ENCODE assay signal across 11 cellular contexts in the genomic region with DNA sequence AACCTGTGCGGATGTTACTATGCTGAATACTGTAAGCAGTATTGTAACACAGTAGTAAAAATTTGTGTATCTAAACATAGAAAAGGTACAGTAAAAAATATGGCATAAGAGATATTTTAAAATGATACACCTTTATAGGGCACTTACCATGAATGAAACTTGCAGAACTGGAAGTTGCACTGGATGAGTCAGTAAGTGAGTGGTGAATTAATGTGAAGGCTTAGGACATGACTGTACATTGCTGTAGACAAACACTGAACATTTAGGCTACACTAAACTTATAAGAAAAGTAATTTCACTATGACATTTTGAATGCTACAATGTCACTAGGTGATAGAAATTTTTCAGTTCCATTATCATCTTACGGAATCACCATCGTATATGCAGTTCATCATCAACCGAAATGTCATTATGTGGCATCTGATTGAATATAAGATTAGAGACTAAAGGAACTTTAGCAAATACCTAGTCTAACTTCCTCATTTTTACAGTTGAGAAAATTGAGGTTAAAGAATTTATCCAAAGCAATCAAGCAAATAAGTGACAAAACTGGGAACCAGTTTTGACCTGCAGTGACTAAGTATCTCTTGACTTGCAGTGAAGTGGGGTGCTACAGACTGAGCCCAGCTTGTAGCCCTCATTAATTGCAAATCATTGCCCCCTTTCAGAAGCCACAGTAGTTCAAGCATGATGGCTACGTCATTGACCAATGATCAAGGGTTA. TPM values are rescaled to one million over a fixed set of nuclear protein-coding genes. Genes with fewer than 3 reads are reported as not detected.
DNase-seq lines count a peak whose midpoint lies in the region; ATAC-seq and TF ChIP-seq lines count a peak whose summit lies in the region.
"Had no signal": no experiment of that assay in that cellular context is flagged by ENCODE, and none has a peak within 500 bp of the region (broad histone marks: within the 10 kb centered on the region; RNA-seq: fewer than 3 reads in every experiment).

No MANE protein-coding gene starts in this region.

- POLR2A ChIA-PET in RWPE1 (lab: Yijun Ruan, JAX; ENCODE audit: low non-redundant PET) = no interaction called here

- no peak overlapping the region for H3K27ac Mint-ChIP-seq in activated CD8-positive, alpha-beta memory T cell treated with anti-CD3 and anti-CD28 coated beads, Interleukin-2, amount 10 ng/mL, durations not matched to agents 7 days and 5 days

- no peaks in the 10 kb centered on the region for H3K9me3 Mint-ChIP-seq in activated CD8-positive, alpha-beta memory T cell treated with anti-CD3 and anti-CD28 coated beads, Interleukin-2, amount 10 ng/mL, durations not matched to agents 7 days and 5 days (ENCODE audit: low read depth)

- ATAC-seq in GM18508 (IDR thresholded peaks at IDR 0.05; ENCODE audit: insufficient read depth, unreplicated experiment) = peak; percentile 53
- peak; percentile 62 for ATAC-seq in HG02981 (IDR thresholded peaks at IDR 0.05; ENCODE audit: unreplicated experiment)
- no peak for ATAC-seq in activated CD8-positive, alpha-beta memory T cell treated with anti-CD3 and anti-CD28 coated beads, Interleukin-2, amount 10 ng/mL, durations not matched to agents 7 days and 5 days

- intact Hi-C loops in posterior vena cava (cut with DNase I) = no loop called here

- H3K27ac ChIP-seq in RWPE1 = no peak overlapping the region
- H3K27ac ChIP-seq: thyroid gland had no signal

- peaks cover 15% of the 10 kb centered on the region for H3K4me1 Mint-ChIP-seq in activated CD8-positive, alpha-beta memory T cell treated with anti-CD3 and anti-CD28 coated beads, Interleukin-2, amount 10 ng/mL, durations not matched to agents 7 days and 5 days

- CTCF ChIA-PET in RWPE1 (lab: Yijun Ruan, JAX) = no interaction called here
- CTCF ChIA-PET in activated CD8-positive, alpha-beta memory T cell treated with anti-CD3 and anti-CD28 coated beads, Interleukin-2, amount 10 ng/mL, durations not matched to agents 7 days and 5 days (lab: Charles Lee) = no interaction called here

- no peaks in the 10 kb centered on the region for H3K36me3 Mint-ChIP-seq in activated CD8-positive, alpha-beta memory T cell treated with anti-CD3 and anti-CD28 coated beads, Interleukin-2, amount 10 ng/mL, durations not matched to agents 7 days and 5 days

- peaks cover 38% of the 10 kb centered on the region for H3K27me3 Mint-ChIP-seq in activated CD8-positive, alpha-beta memory T cell treated with anti-CD3 and anti-CD28 coated beads, Interleukin-2, amount 10 ng/mL, durations not matched to agents 7 days and 5 days

- no peak for TF ChIP-seq CTCF in RWPE1 (conservative IDR thresholded peaks at IDR 0.05; ENCODE audit: low read depth)

- H3K4me3 Mint-ChIP-seq in activated CD8-positive, alpha-beta memory T cell treated with anti-CD3 and anti-CD28 coated beads, Interleukin-2, amount 10 ng/mL, durations not matched to agents 7 days and 5 days = no peak overlapping the region

- DNase-seq in RWPE1 (ENCODE audit: low spot score) = peak; percentile 22
- DNase-seq in kidney glomerular epithelial cell (lab: John Stamatoyannopoulos, UW) = peak; percentile 51
- no peak for DNase-seq in dedifferentiated amniotic fluid mesenchymal stem cell (ENCODE audit: extremely low spot score)
- DNase-seq in activated CD8-positive, alpha-beta memory T cell treated with anti-CD3 and anti-CD28 coated beads, Interleukin-2, amount 10 ng/mL, durations not matched to agents 7 days and 5 days = no peak
- no peak for DNase-seq in NCI-H1436 treated with DMSO at 0.1 percent for 48 hours (lab: John Stamatoyannopoulos, UW)
- no peak for DNase-seq in posterior vena cava (ENCODE audit: low spot score)
- DNase-seq: thyroid gland had no signal

RNA-seq across cellular contexts. Expression of gene EGF, which starts 55.3 kb away (rescaled TPM):
- total RNA-seq in activated CD8-positive, alpha-beta memory T cell treated with anti-CD3 and anti-CD28 coated beads, Interleukin-2, amount 10 ng/mL, durations not matched to agents 7 days and 5 days = not detected
- under 1 TPM in 1 of 2 donors, not detected in 1; 0.14 TPM for total RNA-seq in posterior vena cava
- total RNA-seq: activated CD8-positive, alpha-beta memory T cell treated with anti-CD3 and anti-CD28 coated beads for 36 hours; G401 had no signal

Comparison
In these comparisons a context has a peak if more than half of its experiments do, and no peak if none do; other contexts are left out.
1. DNase-seq: peak in RWPE1 (single experiment) and kidney glomerular epithelial cell (single experiment); none in dedifferentiated amniotic fluid mesenchymal stem cell (single experiment), activated CD8-positive, alpha-beta memory T cell treated with anti-CD3 and anti-CD28 coated beads, Interleukin-2, amount 10 ng/mL, durations not matched to agents 7 days and 5 days (single experiment), NCI-H1436 treated with DMSO at 0.1 percent for 48 hours (single experiment) and posterior vena cava (single experiment).